14 cellular contexts compared by ENCODE assay signal in the genomic region with DNA sequence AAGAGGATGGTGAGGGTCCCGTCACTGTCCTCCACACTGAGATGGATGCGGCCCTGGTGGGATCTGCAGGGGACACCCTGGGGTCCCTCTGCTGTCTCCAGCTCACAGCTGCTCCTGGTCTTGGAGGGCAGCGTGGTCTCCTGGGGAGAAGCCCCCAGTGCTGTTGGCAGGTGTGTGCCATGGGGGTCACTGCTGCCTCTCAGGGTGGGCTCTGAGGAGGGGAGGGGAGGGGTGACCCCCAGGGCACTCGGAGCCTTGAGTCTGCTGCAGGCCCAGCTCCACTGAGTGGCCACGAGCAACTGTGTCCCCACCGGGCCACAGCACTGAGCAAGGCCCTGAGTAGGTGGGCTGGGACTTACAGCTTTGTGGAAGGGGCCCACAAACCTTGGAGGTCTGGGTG.
"Had no signal": no experiment of that assay in that cellular context is flagged by ENCODE, and none has a peak within 500 bp of the region (broad histone marks: within the 10 kb centered on the region; RNA-seq: fewer than 3 reads in every experiment).

No MANE protein-coding gene starts in this region.

- H3K9me3 ChIP-seq: esophagus squamous epithelium, mucosa of descending colon, ovary, right lobe of liver, thoracic aorta, transverse colon had no signal

- H3K4me3 ChIP-seq: cardiac muscle cell, esophagus squamous epithelium, hepatocyte, mucosa of descending colon, ovary, right lobe of liver, thoracic aorta, transverse colon had no signal

- H3K27me3 ChIP-seq: cardiac muscle cell, esophagus squamous epithelium, hepatocyte, ovary, right lobe of liver, transverse colon had no signal

- H3K27ac ChIP-seq: cardiac muscle cell, esophagus squamous epithelium, hepatocyte, ovary, thoracic aorta, transverse colon had no signal

- ATAC-seq: left colon; mucosa of descending colon; naive thymus-derived CD8-positive, alpha-beta T cell; stimulated activated effector memory CD8-positive, alpha-beta T cell treated with anti-CD3 and anti-CD28 coated beads, Interleukin-12 subunit alpha, Interleukin-12 subunit beta, amount 100 ng/mL, for 72 hours; stimulated activated naive CD8-positive, alpha-beta T cell treated with anti-CD3 and anti-CD28 coated beads, Interleukin-15, amount 100 ng/mL, for 72 hours had no signal

- H3K4me1 ChIP-seq: transverse colon had no signal

- DNase-seq: esophagus squamous epithelium; foreskin fibroblast; left colon; mucosa of descending colon; stimulated activated CD8-positive, alpha-beta memory T cell treated with anti-CD3 and anti-CD28 coated beads, Interleukin-4, amount 100 ng/mL, for 48 hours; stimulated activated naive CD8-positive, alpha-beta T cell treated with anti-CD3 and anti-CD28 coated beads, Interleukin-15, amount 100 ng/mL, for 72 hours; transverse colon had no signal

- H3K36me3 ChIP-seq: cardiac muscle cell, ovary, thoracic aorta, transverse colon had no signal
